Comparison of ENCODE assay signal across 1 cellular context in the genomic region with DNA sequence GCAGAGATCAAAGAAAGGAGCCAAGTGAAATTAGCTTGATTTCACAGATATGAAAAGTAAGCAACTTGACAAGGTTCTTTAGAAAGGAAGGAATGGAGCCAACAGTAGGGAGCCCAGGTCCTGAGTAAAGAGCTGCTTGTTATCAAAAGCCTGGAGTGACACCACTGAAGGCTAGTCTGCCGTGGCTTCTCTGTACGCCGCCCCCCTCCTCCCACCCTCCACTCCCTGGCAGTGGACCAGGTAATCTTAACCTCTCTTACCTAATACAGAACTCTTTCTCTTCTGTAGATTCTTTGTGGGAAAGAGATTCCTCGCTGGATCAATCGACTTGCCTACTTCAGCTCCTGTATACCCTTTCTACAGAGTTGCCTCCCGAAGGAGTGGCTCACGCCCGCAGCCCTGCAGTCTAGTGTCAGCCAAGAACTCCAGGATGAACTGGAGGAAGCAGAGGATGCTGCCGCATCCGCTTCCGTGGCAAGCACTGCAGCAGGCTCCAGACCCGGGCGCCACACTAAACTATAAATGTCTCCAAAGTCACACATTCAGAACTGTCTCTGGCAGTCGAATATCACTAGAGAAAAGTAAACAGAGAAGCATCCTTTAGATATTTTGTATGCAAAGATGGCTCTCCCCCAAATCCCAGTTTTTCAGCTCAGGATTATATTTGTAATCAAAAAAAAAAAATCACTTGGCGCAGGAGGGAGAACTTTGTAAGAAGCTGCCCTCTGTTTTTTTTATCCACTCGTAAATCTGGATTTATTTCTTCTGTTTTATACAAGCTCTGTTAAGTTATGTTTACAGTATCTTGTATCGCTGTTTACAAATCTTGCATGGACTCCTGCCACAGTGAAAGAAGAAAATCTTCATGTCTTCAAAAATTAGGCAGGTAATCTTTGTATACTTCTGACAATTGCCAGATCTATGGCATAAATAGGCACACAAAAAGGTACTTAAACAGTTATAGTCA.
TF ChIP-seq lines count a peak whose summit lies in the region.

No MANE protein-coding gene starts in this region.

TF ChIP-seq in GM23338, 12 proteins besides CTCF, POLR2A, EP300 and RAD21 (continued from another document):
- TF ChIP-seq ZNF462 (CRISPR knock-in tag; IDR thresholded peaks at IDR 0.05) (no peak), EZH2phosphoT487 (IDR thresholded peaks at IDR 0.05; ENCODE audit: unreplicated experiment) (no peak), NANOG (IDR thresholded peaks at IDR 0.05; ENCODE audit: borderline replicate concordance) (no peak)
- TF ChIP-seq, protein P1, sequence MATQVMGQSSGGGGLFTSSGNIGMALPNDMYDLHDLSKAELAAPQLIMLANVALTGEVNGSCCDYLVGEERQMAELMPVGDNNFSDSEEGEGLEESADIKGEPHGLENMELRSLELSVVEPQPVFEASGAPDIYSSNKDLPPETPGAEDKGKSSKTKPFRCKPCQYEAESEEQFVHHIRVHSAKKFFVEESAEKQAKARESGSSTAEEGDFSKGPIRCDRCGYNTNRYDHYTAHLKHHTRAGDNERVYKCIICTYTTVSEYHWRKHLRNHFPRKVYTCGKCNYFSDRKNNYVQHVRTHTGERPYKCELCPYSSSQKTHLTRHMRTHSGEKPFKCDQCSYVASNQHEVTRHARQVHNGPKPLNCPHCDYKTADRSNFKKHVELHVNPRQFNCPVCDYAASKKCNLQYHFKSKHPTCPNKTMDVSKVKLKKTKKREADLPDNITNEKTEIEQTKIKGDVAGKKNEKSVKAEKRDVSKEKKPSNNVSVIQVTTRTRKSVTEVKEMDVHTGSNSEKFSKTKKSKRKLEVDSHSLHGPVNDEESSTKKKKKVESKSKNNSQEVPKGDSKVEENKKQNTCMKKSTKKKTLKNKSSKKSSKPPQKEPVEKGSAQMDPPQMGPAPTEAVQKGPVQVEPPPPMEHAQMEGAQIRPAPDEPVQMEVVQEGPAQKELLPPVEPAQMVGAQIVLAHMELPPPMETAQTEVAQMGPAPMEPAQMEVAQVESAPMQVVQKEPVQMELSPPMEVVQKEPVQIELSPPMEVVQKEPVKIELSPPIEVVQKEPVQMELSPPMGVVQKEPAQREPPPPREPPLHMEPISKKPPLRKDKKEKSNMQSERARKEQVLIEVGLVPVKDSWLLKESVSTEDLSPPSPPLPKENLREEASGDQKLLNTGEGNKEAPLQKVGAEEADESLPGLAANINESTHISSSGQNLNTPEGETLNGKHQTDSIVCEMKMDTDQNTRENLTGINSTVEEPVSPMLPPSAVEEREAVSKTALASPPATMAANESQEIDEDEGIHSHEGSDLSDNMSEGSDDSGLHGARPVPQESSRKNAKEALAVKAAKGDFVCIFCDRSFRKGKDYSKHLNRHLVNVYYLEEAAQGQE (IDR thresholded peaks at IDR 0.05; ENCODE audit: unreplicated experiment): no peak
